Comparison of ENCODE assay signal across 1 cellular context in genomic region chr5:56069652-56070226, GRCh38.
TF ChIP-seq lines count a peak whose summit lies in the region.

No MANE protein-coding gene starts in this region.

TF ChIP-seq in IMR-90, 13 proteins besides CTCF, POLR2A, EP300 and RAD21 (continued from another document):
- TF ChIP-seq MAFK (IDR thresholded peaks at IDR 0.05; ENCODE audit: low read depth, low read length) = no peak
TF ChIP-seq in IMR-90: peak in this region for 0.
